In genomic region chr20:22411568-22412450, GRCh38 we compare ENCODE assay signal across 1 cellular context.
A peak's percentile ranks its signal among the peaks of the same experiment; 100 is the strongest.
TF ChIP-seq lines count a peak whose summit lies in the region.

No MANE protein-coding gene starts in this region.

TF ChIP-seq in HepG2, 621 proteins besides CTCF, POLR2A, EP300 and RAD21 (continued from another document and continues in another):
- no peak for TF ChIP-seq ZNF142 (CRISPR knock-in tag; IDR thresholded peaks at IDR 0.05)
- TF ChIP-seq, protein P1, sequence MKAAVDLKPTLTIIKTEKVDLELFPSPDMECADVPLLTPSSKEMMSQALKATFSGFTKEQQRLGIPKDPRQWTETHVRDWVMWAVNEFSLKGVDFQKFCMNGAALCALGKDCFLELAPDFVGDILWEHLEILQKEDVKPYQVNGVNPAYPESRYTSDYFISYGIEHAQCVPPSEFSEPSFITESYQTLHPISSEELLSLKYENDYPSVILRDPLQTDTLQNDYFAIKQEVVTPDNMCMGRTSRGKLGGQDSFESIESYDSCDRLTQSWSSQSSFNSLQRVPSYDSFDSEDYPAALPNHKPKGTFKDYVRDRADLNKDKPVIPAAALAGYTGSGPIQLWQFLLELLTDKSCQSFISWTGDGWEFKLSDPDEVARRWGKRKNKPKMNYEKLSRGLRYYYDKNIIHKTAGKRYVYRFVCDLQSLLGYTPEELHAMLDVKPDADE (CRISPR knock-in tag; IDR thresholded peaks at IDR 0.05), result no peak
- no peak for TF ChIP-seq DZIP1 (CRISPR knock-in tag; IDR thresholded peaks at IDR 0.05)
- TF ChIP-seq CCAR2 (optimal IDR thresholded peaks at IDR 0.05; ENCODE audit: low read depth, low read length), result no peak
- TF ChIP-seq ZNF776 (CRISPR knock-in tag; IDR thresholded peaks at IDR 0.05), result no peak
- TF ChIP-seq CC2D1A (CRISPR knock-in tag; IDR thresholded peaks at IDR 0.05), result no peak
- no peak for TF ChIP-seq ZNF616 (CRISPR knock-in tag; IDR thresholded peaks at IDR 0.05; ENCODE audit: low read depth)
- no peak; the same call in 1 of the 2 replicates for TF ChIP-seq ZNF441 (CRISPR knock-in tag; IDR thresholded peaks at IDR 0.05; ENCODE audit: borderline replicate concordance)
- no peak for TF ChIP-seq ZNF615 (CRISPR knock-in tag; IDR thresholded peaks at IDR 0.05; ENCODE audit: borderline replicate concordance)
- no peak for TF ChIP-seq ATAD3A (CRISPR knock-in tag; IDR thresholded peaks at IDR 0.05)
- TF ChIP-seq, protein P2, sequence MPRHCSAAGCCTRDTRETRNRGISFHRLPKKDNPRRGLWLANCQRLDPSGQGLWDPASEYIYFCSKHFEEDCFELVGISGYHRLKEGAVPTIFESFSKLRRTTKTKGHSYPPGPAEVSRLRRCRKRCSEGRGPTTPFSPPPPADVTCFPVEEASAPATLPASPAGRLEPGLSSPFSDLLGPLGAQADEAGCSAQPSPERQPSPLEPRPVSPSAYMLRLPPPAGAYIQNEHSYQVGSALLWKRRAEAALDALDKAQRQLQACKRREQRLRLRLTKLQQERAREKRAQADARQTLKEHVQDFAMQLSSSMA (CRISPR knock-in tag; IDR thresholded peaks at IDR 0.05), result no peak
- TF ChIP-seq, protein P3, sequence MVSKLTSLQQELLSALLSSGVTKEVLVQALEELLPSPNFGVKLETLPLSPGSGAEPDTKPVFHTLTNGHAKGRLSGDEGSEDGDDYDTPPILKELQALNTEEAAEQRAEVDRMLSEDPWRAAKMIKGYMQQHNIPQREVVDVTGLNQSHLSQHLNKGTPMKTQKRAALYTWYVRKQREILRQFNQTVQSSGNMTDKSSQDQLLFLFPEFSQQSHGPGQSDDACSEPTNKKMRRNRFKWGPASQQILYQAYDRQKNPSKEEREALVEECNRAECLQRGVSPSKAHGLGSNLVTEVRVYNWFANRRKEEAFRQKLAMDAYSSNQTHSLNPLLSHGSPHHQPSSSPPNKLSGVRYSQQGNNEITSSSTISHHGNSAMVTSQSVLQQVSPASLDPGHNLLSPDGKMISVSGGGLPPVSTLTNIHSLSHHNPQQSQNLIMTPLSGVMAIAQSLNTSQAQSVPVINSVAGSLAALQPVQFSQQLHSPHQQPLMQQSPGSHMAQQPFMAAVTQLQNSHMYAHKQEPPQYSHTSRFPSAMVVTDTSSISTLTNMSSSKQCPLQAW (CRISPR knock-in tag; IDR thresholded peaks at IDR 0.05), result peak; percentile 98
- 0 out of 2 replicates have a peak, but pooled peaks have one; percentile 18 for TF ChIP-seq HMG20B (CRISPR knock-in tag; conservative IDR thresholded peaks at IDR 0.05)
- TF ChIP-seq, protein P4, sequence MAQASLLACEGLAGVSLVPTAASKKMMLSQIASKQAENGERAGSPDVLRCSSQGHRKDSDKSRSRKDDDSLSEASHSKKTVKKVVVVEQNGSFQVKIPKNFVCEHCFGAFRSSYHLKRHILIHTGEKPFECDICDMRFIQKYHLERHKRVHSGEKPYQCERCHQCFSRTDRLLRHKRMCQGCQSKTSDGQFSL (CRISPR knock-in tag; IDR thresholded peaks at IDR 0.05), result no peak
- TF ChIP-seq DNMT1 (CRISPR knock-in tag; IDR thresholded peaks at IDR 0.05), result 0 out of 2 replicates have a peak, but pooled peaks have one; percentile 37
- TF ChIP-seq ZMYM4 (CRISPR knock-in tag; IDR thresholded peaks at IDR 0.05), result peak; percentile 81
- TF ChIP-seq ZBTB21 (CRISPR knock-in tag; IDR thresholded peaks at IDR 0.05), result peak; percentile 65
- TF ChIP-seq HNRNPH1 (optimal IDR thresholded peaks at IDR 0.05; ENCODE audit: low read depth, low read length), result no peak
- TF ChIP-seq HNRNPUL1 (IDR thresholded peaks at IDR 0.05; ENCODE audit: low read depth, low read length), result peak; percentile 94
- no peak for TF ChIP-seq NFATC3 (CRISPR knock-in tag; IDR thresholded peaks at IDR 0.05)
- no peak for TF ChIP-seq TRIM24 (CRISPR knock-in tag; IDR thresholded peaks at IDR 0.05)
- TF ChIP-seq SNAPC2 (CRISPR knock-in tag; IDR thresholded peaks at IDR 0.05), result no peak
- no peak for TF ChIP-seq NR3C1 (CRISPR knock-in tag; IDR thresholded peaks at IDR 0.05)
- no peak for TF ChIP-seq SATB2 (CRISPR knock-in tag; IDR thresholded peaks at IDR 0.05)
- 0 out of 2 replicates have a peak, but pooled peaks have one; percentile 52 for TF ChIP-seq ZFP36L1 (CRISPR knock-in tag; IDR thresholded peaks at IDR 0.05)
- TF ChIP-seq ZUFSP (CRISPR knock-in tag; IDR thresholded peaks at IDR 0.05; ENCODE audit: borderline replicate concordance), result no peak
- TF ChIP-seq ARNT (IDR thresholded peaks at IDR 0.05), result no peak
- TF ChIP-seq SP2 (CRISPR knock-in tag; IDR thresholded peaks at IDR 0.05), result no peak
- no peak for TF ChIP-seq KDM5A (IDR thresholded peaks at IDR 0.05; ENCODE audit: borderline replicate concordance, low read length)
- TF ChIP-seq, protein P5, sequence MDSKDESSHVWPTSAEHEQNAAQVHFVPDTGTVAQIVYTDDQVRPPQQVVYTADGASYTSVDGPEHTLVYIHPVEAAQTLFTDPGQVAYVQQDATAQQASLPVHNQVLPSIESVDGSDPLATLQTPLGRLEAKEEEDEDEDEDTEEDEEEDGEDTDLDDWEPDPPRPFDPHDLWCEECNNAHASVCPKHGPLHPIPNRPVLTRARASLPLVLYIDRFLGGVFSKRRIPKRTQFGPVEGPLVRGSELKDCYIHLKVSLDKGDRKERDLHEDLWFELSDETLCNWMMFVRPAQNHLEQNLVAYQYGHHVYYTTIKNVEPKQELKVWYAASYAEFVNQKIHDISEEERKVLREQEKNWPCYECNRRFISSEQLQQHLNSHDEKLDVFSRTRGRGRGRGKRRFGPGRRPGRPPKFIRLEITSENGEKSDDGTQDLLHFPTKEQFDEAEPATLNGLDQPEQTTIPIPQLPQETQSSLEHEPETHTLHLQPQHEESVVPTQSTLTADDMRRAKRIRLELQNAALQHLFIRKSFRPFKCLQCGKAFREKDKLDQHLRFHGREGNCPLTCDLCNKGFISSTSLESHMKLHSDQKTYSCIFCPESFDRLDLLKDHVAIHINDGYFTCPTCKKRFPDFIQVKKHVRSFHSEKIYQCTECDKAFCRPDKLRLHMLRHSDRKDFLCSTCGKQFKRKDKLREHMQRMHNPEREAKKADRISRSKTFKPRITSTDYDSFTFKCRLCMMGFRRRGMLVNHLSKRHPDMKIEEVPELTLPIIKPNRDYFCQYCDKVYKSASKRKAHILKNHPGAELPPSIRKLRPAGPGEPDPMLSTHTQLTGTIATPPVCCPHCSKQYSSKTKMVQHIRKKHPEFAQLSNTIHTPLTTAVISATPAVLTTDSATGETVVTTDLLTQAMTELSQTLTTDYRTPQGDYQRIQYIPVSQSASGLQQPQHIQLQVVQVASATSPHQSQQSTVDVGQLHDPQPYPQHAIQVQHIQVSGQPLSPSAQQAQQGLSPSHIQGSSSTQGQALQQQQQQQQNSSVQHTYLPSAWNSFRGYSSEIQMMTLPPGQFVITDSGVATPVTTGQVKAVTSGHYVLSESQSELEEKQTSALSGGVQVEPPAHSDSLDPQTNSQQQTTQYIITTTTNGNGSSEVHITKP (CRISPR knock-in tag; IDR thresholded peaks at IDR 0.05; ENCODE audit: low read depth), result peak; percentile 87
- TF ChIP-seq ZNF30 (CRISPR knock-in tag; IDR thresholded peaks at IDR 0.05), result no peak
- TF ChIP-seq ZNF563 (CRISPR knock-in tag; IDR thresholded peaks at IDR 0.05), result no peak
- TF ChIP-seq CENPT (CRISPR knock-in tag; IDR thresholded peaks at IDR 0.05; ENCODE audit: low read depth), result no peak
- peak; percentile 93 for TF ChIP-seq ZNF350 (CRISPR knock-in tag; IDR thresholded peaks at IDR 0.05; ENCODE audit: borderline replicate concordance, low read depth)
- no peak for TF ChIP-seq ZNF569 (CRISPR knock-in tag; IDR thresholded peaks at IDR 0.05; ENCODE audit: borderline replicate concordance)
- peak; percentile 69; the same call in 1 of the 2 replicates for TF ChIP-seq TBX2 (CRISPR knock-in tag; IDR thresholded peaks at IDR 0.05; ENCODE audit: borderline replicate concordance)
- TF ChIP-seq ZNF251 (CRISPR knock-in tag; IDR thresholded peaks at IDR 0.05), result no peak
- no peak for TF ChIP-seq ZNF841 (CRISPR knock-in tag; IDR thresholded peaks at IDR 0.05; ENCODE audit: borderline replicate concordance)
- TF ChIP-seq ZNF782 (CRISPR knock-in tag; IDR thresholded peaks at IDR 0.05; ENCODE audit: borderline replicate concordance), result peak; percentile 75; the same call in 1 of the 2 replicates
- TF ChIP-seq REXO4 (CRISPR knock-in tag; IDR thresholded peaks at IDR 0.05; ENCODE audit: borderline replicate concordance), result no peak
- TF ChIP-seq ZNF709 (CRISPR knock-in tag; IDR thresholded peaks at IDR 0.05), result peak; percentile 89
- no peak for TF ChIP-seq SNAPC5 (CRISPR knock-in tag; IDR thresholded peaks at IDR 0.05; ENCODE audit: borderline replicate concordance)
- no peak for TF ChIP-seq AGO1 (IDR thresholded peaks at IDR 0.05; ENCODE audit: low read depth, low read length, poor library complexity, severe bottlenecking)
- no peak for TF ChIP-seq SCMH1 (CRISPR knock-in tag; IDR thresholded peaks at IDR 0.05; ENCODE audit: borderline replicate concordance)
- no peak for TF ChIP-seq ZNF282 (IDR thresholded peaks at IDR 0.05; ENCODE audit: partially characterized antibody)
- peak; percentile 81; the same call in 1 of the 2 replicates for TF ChIP-seq ZNF790 (CRISPR knock-in tag; IDR thresholded peaks at IDR 0.05; ENCODE audit: borderline replicate concordance)
- TF ChIP-seq ZNF17 (CRISPR knock-in tag; IDR thresholded peaks at IDR 0.05), result no peak
- peak; percentile 33; the same call in 1 of the 2 replicates for TF ChIP-seq ZNF225 (CRISPR knock-in tag; IDR thresholded peaks at IDR 0.05)
